ENCODE assay signal across 10 cellular contexts in genomic region chr3:169968224-169968623, GRCh38. TPM values are rescaled to one million over a fixed set of nuclear protein-coding genes. Genes with fewer than 3 reads are reported as not detected.
DNase-seq lines count a peak whose midpoint lies in the region; ATAC-seq, FAIRE-seq and TF ChIP-seq lines count a peak whose summit lies in the region.
"Had no signal": no experiment of that assay in that cellular context is flagged by ENCODE, and none has a peak within 500 bp of the region (broad histone marks: within the 10 kb centered on the region; RNA-seq: fewer than 3 reads in every experiment).

No MANE protein-coding gene starts in this region.

- H3K4me1 ChIP-seq in adipocyte (ENCODE audit: control insufficient read depth, insufficient read depth, low read length) (peaks cover 37% of the 10 kb centered on the region), HepG2 (ENCODE audit: insufficient read depth, low read length) (peaks cover 49% of the 10 kb centered on the region), thoracic aorta (ENCODE audit: control insufficient read depth in 1 of 2, low read depth in 2 of 2) (peaks cover 19 to 43% of the 10 kb centered on the region in 2 donors)

- peak overlapping the region; percentile 88 for H3K4me3 Mint-ChIP-seq in activated naive CD4-positive, alpha-beta T cell treated with anti-CD3 and anti-CD28 coated beads, Interleukin-2, amount 50 U/mL, for 24 hours

- no peak overlapping the region for H3K27ac ChIP-seq in HepG2 (ENCODE audit: extremely low read length, insufficient read depth, low read length)
- no peak overlapping the region for H3K27ac ChIP-seq in thoracic aorta

- peaks cover 79% of the 10 kb centered on the region for H3K4me1 Mint-ChIP-seq in activated naive CD4-positive, alpha-beta T cell treated with anti-CD3 and anti-CD28 coated beads, Interleukin-2, amount 50 U/mL, for 24 hours

- no peak for TF ChIP-seq RAD21 in HepG2 (CRISPR knock-in tag; IDR thresholded peaks at IDR 0.05)

- in situ Hi-C loops in HepG2 (cut with HindIII; ENCODE audit: extremely low pct_ligation_motif_present, low pct_unique_long_range_greater_than_20kb): no loop called here

- no peaks in the 10 kb centered on the region for H3K9me3 Mint-ChIP-seq in activated naive CD4-positive, alpha-beta T cell treated with anti-CD3 and anti-CD28 coated beads, Interleukin-2, amount 50 U/mL, for 24 hours

- no TSS peak for BruUV-seq in HepG2 (replicated peaks; lab: Mats Ljungman, UMichigan)

- H3K4me3 ChIP-seq in adipocyte (ENCODE audit: low read length): peak overlapping the region; percentile 97
- H3K4me3 ChIP-seq in HepG2 (replicated peaks in 1 of 3; ENCODE audit: insufficient read depth in 1 of 3, low read depth in 2 of 3, low read length in 3 of 3): peak overlapping the region; percentile 75 to 99 (median 95); a peak in 5 of 6 replicates
- peak overlapping the region; percentile 84 for H3K4me3 ChIP-seq in thoracic aorta

- FAIRE-seq in HepG2 (lab: Jason Lieb, UNC): no peak

- TF ChIP-seq CTCF in HepG2 (CRISPR knock-in tag; IDR thresholded peaks at IDR 0.05) (no peak), thoracic aorta (IDR thresholded peaks at IDR 0.05) (no peak)

- intact Hi-C loops in HepG2 (cut with micrococcal nuclease; ENCODE audit: unreplicated experiment): no loop called here

- H2AFZ ChIP-seq in HepG2 (ENCODE audit: low read length): no peak overlapping the region

- H3K36me3 ChIP-seq in adipocyte (ENCODE audit: control insufficient read depth, insufficient read depth, low read length, severe bottlenecking) (peaks cover 12% of the 10 kb centered on the region), HepG2 (replicated peaks in 1 of 2; ENCODE audit: control insufficient read depth in 1 of 2, insufficient read depth in 2 of 2, low read length in 2 of 2) (peaks cover 2 to 22% of the 10 kb centered on the region in 2 experiments; a peak in 3 of 5 replicates), thoracic aorta (no peaks in the 10 kb centered on the region)

- H3K27ac Mint-ChIP-seq in activated naive CD4-positive, alpha-beta T cell treated with anti-CD3 and anti-CD28 coated beads, Interleukin-2, amount 50 U/mL, for 24 hours: peak overlapping the region; percentile 86

- peaks cover 40% of the 10 kb centered on the region for H4K20me1 ChIP-seq in HepG2 (ENCODE audit: insufficient read depth, low read length)

- peaks cover 7% of the 10 kb centered on the region for H3K36me3 Mint-ChIP-seq in activated naive CD4-positive, alpha-beta T cell treated with anti-CD3 and anti-CD28 coated beads, Interleukin-2, amount 50 U/mL, for 24 hours

- WGBS in HepG2 (ENCODE audit: low lambda C conversion rate): 2% methylated on average over 1 of the region's 1 CpG

- H3K9ac ChIP-seq in adipocyte (ENCODE audit: low read length) (peak overlapping the region; percentile 94), HepG2 (ENCODE audit: insufficient read depth, low read depth, low read length) (peak overlapping the region; percentile 94)

- H3K4me2 ChIP-seq in HepG2 (ENCODE audit: low read depth, low read length): peak overlapping the region; percentile 72

- POLR2A ChIA-PET in HepG2 (lab: Yijun Ruan, JAX): no interaction called here

- H3K9me3 ChIP-seq in adipocyte (ENCODE audit: control insufficient read depth, low read length) (no peaks in the 10 kb centered on the region), HepG2 (ENCODE audit: low read length) (no peaks in the 10 kb centered on the region), thoracic aorta (no peaks in the 10 kb centered on the region)

- TF ChIP-seq EP300 in HepG2 (IDR thresholded peaks at IDR 0.05; ENCODE audit: low read depth in 2 of 2, low read length in 2 of 2) (no peak), HepG2 (CRISPR knock-in tag; IDR thresholded peaks at IDR 0.05; ENCODE audit: borderline replicate concordance) (no peak)

- CTCF ChIA-PET in HepG2 (lab: Yijun Ruan, JAX; ENCODE audit: low intra/inter-chr PET ratio, low total read pairs): no interaction called here

- H3K27me3 ChIP-seq in adipocyte (replicated peaks; ENCODE audit: control insufficient read depth, insufficient read depth, low read length) (no peaks in the 10 kb centered on the region), HepG2 (ENCODE audit: control insufficient read depth in 1 of 2, insufficient read depth in 2 of 2, low read length in 2 of 2) (no peaks in the 10 kb centered on the region; a peak in 1 of 5 replicates), thoracic aorta (replicated peaks; ENCODE audit: insufficient read depth) (no peaks in the 10 kb centered on the region)

- H3K79me2 ChIP-seq in HepG2 (ENCODE audit: insufficient read depth, low read length): peaks cover 66% of the 10 kb centered on the region

- DNase-seq in activated naive CD4-positive, alpha-beta T cell treated with anti-CD3 and anti-CD28 coated beads, Interleukin-2, amount 50 U/mL, for 16 hours: no peak
- no peak for DNase-seq in adipocyte (ENCODE audit: low read depth)
- no peak for DNase-seq in HepG2 (ENCODE audit: low spot score)
- DNase-seq in thoracic aorta (ENCODE audit: low spot score): no peak
- DNase-seq in AG08396 (ENCODE audit: low spot score): no peak
- DNase-seq: activated effector memory CD4-positive, alpha-beta T cell treated with anti-CD3 and anti-CD28 coated beads, Interleukin-2, amount 50 U/mL, for 16 hours; NK-92 treated with Interleukin-12 subunit alpha and Interleukin-12 subunit beta, amount 100 ng/mL, for 24 hours had no signal

- no peaks in the 10 kb centered on the region for H3K27me3 Mint-ChIP-seq in activated naive CD4-positive, alpha-beta T cell treated with anti-CD3 and anti-CD28 coated beads, Interleukin-2, amount 50 U/mL, for 24 hours

- ATAC-seq in HepG2 (no peak), thoracic aorta (ENCODE audit: insufficient number of reproducible peaks, low FRiP score, low read depth) (no peak), HG03280 (IDR thresholded peaks at IDR 0.05; ENCODE audit: unreplicated experiment) (no peak), GM21367 (IDR thresholded peaks at IDR 0.05; ENCODE audit: unreplicated experiment) (no peak)

- TF ChIP-seq POLR2A in HepG2 (IDR thresholded peaks at IDR 0.05; ENCODE audit: insufficient read depth in 1 of 2, low read depth in 2 of 2, low read length in 2 of 2): no peak

TF ChIP-seq in HepG2, 621 proteins besides CTCF, POLR2A, EP300 and RAD21:
- no peak for TF ChIP-seq ZNF230 (CRISPR knock-in tag; IDR thresholded peaks at IDR 0.05)
- 0 out of 2 replicates have a peak, but pooled peaks have one; percentile 11 for TF ChIP-seq SAP130 (CRISPR knock-in tag; IDR thresholded peaks at IDR 0.05; ENCODE audit: low read depth)
TF ChIP-seq in HepG2: peak in this region for 1.

RNA-seq across cellular contexts. Expression of gene SEC62, which starts 1.6 kb away (rescaled TPM):
- total RNA-seq in HepG2 (2016; rRNA removed; fragmentation: Illumina TruSeq; extraction: Trizol) (53.5 and 68.7 TPM in 2 replicates), thoracic aorta (10 to 100 TPM; 27.3 to 49.0 TPM)
- total RNA-seq in HepG2 (2016; cell fraction: cytosol; rRNA removed; fragmentation: Illumina TruSeq; extraction: Trizol; ENCODE audit: low read depth): 23.2 and 27.8 TPM in 2 replicates
- 52.0 and 67.0 TPM in 2 replicates for total RNA-seq in HepG2 (2016; cell fraction: insoluble cytoplasmic fraction; rRNA removed; fragmentation: Illumina TruSeq; extraction: Trizol)
- total RNA-seq in HepG2 (2016; cell fraction: membrane; rRNA removed; fragmentation: Illumina TruSeq; extraction: Trizol): 20.0 and 27.1 TPM in 2 replicates
- total RNA-seq in HepG2 (2016; cell fraction: nucleus; rRNA removed; fragmentation: Illumina TruSeq; extraction: Trizol): 65.7 and 66.3 TPM in 2 replicates
- 54.0 and 55.7 TPM in 2 replicates for polyA plus RNA-seq in HepG2 (2011; rRNA removed)
- polyA plus RNA-seq in HepG2 (2011; cell fraction: cytosol; rRNA removed): 22.3 and 33.1 TPM in 2 replicates
- 16.0 and 16.5 TPM in 2 replicates for polyA plus RNA-seq in HepG2 (2011; cell fraction: nucleus; rRNA removed)
- 82.5 and 100 TPM in 2 replicates for polyA plus RNA-seq in HepG2 (2012)
- 4.9 and 6.5 TPM in 2 replicates for polyA plus RNA-seq in HepG2 (2016; cell fraction: cytosol; fragmentation: Illumina TruSeq; extraction: Trizol; ENCODE audit: low read depth)
- 59.8 and 62.0 TPM in 2 replicates for polyA plus RNA-seq in HepG2 (2016; cell fraction: insoluble cytoplasmic fraction; fragmentation: Illumina TruSeq; extraction: Trizol; ENCODE audit: low read depth)
- 8.2 and 11.5 TPM in 2 replicates for polyA plus RNA-seq in HepG2 (2016; cell fraction: membrane; fragmentation: Illumina TruSeq; extraction: Trizol; ENCODE audit: low read depth)
- 95.5 and 100 TPM in 2 replicates for polyA plus RNA-seq in HepG2 (2016; cell fraction: nucleus; fragmentation: Illumina TruSeq; extraction: Trizol; ENCODE audit: insufficient read depth, low read depth)
- polyA minus RNA-seq in HepG2 (2011; rRNA and poly(A)+ RNA removed; ENCODE audit: low replicate concordance): 136 and 163 TPM in 2 replicates
- 36.2 and 39.5 TPM in 2 replicates for polyA minus RNA-seq in HepG2 (2011; cell fraction: cytosol; rRNA and poly(A)+ RNA removed)
- 50.5 and 51.8 TPM in 2 replicates for polyA minus RNA-seq in HepG2 (2011; cell fraction: nucleus; rRNA and poly(A)+ RNA removed)

RNA-seq across cellular contexts. Expression of gene SAMD7, which starts 56.9 kb away (rescaled TPM):
- not detected in 2 replicates for total RNA-seq in HepG2 (2016; rRNA removed; fragmentation: Illumina TruSeq; extraction: Trizol)
- not detected in 2 replicates for total RNA-seq in HepG2 (2016; cell fraction: cytosol; rRNA removed; fragmentation: Illumina TruSeq; extraction: Trizol; ENCODE audit: low read depth)
- not detected in 2 replicates for total RNA-seq in HepG2 (2016; cell fraction: insoluble cytoplasmic fraction; rRNA removed; fragmentation: Illumina TruSeq; extraction: Trizol)
- total RNA-seq in HepG2 (2016; cell fraction: membrane; rRNA removed; fragmentation: Illumina TruSeq; extraction: Trizol): not detected in 2 replicates
- total RNA-seq in HepG2 (2016; cell fraction: nucleus; rRNA removed; fragmentation: Illumina TruSeq; extraction: Trizol): not detected in 2 replicates
- polyA plus RNA-seq in HepG2 (2011; rRNA removed): not detected in 2 replicates
- not detected in 2 replicates for polyA plus RNA-seq in HepG2 (2011; cell fraction: cytosol; rRNA removed)
- not detected in 2 replicates for polyA plus RNA-seq in HepG2 (2011; cell fraction: nucleus; rRNA removed)
- not detected in 2 replicates for polyA plus RNA-seq in HepG2 (2012)
- polyA plus RNA-seq in HepG2 (2016; cell fraction: cytosol; fragmentation: Illumina TruSeq; extraction: Trizol; ENCODE audit: low read depth): not detected in 2 replicates
- polyA plus RNA-seq in HepG2 (2016; cell fraction: insoluble cytoplasmic fraction; fragmentation: Illumina TruSeq; extraction: Trizol; ENCODE audit: low read depth): not detected in 2 replicates
- polyA plus RNA-seq in HepG2 (2016; cell fraction: membrane; fragmentation: Illumina TruSeq; extraction: Trizol; ENCODE audit: low read depth): not detected in 2 replicates
- polyA plus RNA-seq in HepG2 (2016; cell fraction: nucleus; fragmentation: Illumina TruSeq; extraction: Trizol; ENCODE audit: insufficient read depth, low read depth): not detected in 2 replicates
- not detected in 2 replicates for polyA minus RNA-seq in HepG2 (2011; rRNA and poly(A)+ RNA removed; ENCODE audit: low replicate concordance)
- polyA minus RNA-seq in HepG2 (2011; cell fraction: cytosol; rRNA and poly(A)+ RNA removed): not detected in 2 replicates
- not detected in 2 replicates for polyA minus RNA-seq in HepG2 (2011; cell fraction: nucleus; rRNA and poly(A)+ RNA removed)
- not detected for total RNA-seq in thoracic aorta
